In the genomic region with DNA sequence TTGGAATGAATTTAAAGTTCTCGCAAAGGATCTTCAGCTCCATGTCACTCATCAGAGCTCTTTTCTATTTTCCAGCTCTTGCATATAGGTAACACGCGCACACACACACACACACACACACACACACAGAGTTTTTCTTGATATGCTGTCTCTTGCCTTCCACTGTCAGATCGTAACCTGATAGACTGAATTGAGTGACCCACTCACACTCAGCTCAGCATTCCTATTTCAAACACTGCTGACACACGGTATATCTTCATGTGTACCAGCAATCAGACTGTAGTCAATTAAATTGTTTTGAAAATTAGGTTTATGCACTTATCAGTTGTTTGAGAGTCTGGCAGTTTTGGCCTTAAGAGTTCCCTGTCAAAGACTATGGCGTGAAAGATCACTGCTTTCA, we compare ENCODE assay signal across 16 cellular contexts.
DNase-seq lines count a peak whose midpoint lies in the region; ATAC-seq, FAIRE-seq and TF ChIP-seq lines count a peak whose summit lies in the region.
"Had no signal": no experiment of that assay in that cellular context is flagged by ENCODE, and none has a peak within 500 bp of the region (broad histone marks: within the 10 kb centered on the region; RNA-seq: fewer than 3 reads in every experiment).

No MANE protein-coding gene starts in this region.

- FAIRE-seq in kidney (lab: Jason Lieb, UNC): no peak

- no peaks in the 10 kb centered on the region for H4K20me1 ChIP-seq in PC-3 (ENCODE audit: low read length)

- POLR2A ChIA-PET in PC-3 (lab: Charles Lee; ENCODE audit: unreplicated experiment): no interaction called here

- H3K27ac ChIP-seq in PC-3 (ENCODE audit: low read length) (peak overlapping the region; percentile 87), brain microvascular endothelial cell (peak overlapping the region; percentile 95), thoracic aorta (peak overlapping the region; percentile 39 to 77), kidney (ENCODE audit: low read depth in 2 of 2, low read length in 2 of 2) (no peak overlapping the region)

- H3K79me2 ChIP-seq in PC-3 (ENCODE audit: low read length): no peaks in the 10 kb centered on the region

- H3K27me3 ChIP-seq in PC-3 (ENCODE audit: low read length) (no peaks in the 10 kb centered on the region), brain microvascular endothelial cell (replicated peaks) (no peaks in the 10 kb centered on the region), thoracic aorta (replicated peaks; ENCODE audit: insufficient read depth) (no peaks in the 10 kb centered on the region)
- H3K27me3 ChIP-seq: left lung had no signal

- H3K4me2 ChIP-seq in PC-3 (ENCODE audit: low read length): peak overlapping the region; percentile 62; the same call in 1 of the 2 replicates

- H3K27ac Mint-ChIP-seq in mesothelial cell of epicardium: peak overlapping the region; percentile 95
- H3K27ac Mint-ChIP-seq: CD4-positive, CD25-positive, alpha-beta regulatory T cell; stimulated activated naive B cell treated with anti-CD40 and anti-IgM and Interleukin-4, amounts not matched to agents 10 μg/mL and 1 μg/mL and 100 μg/mL, for 72 hours had no signal

- no peak overlapping the region for H3K4me3 Mint-ChIP-seq in mesothelial cell of epicardium
- H3K4me3 Mint-ChIP-seq: CD4-positive, CD25-positive, alpha-beta regulatory T cell; endodermal cell; stimulated activated naive B cell treated with anti-CD40 and anti-IgM and Interleukin-4, amounts not matched to agents 10 μg/mL and 1 μg/mL and 100 μg/mL, for 72 hours had no signal

- H3F3A ChIP-seq in PC-3 (ENCODE audit: low read length, unreplicated experiment): no peaks in the 10 kb centered on the region

- CTCF ChIA-PET in PC-3 (lab: Charles Lee): no interaction called here

- H3K4me1 Mint-ChIP-seq in mesothelial cell of epicardium: peaks cover 93% of the 10 kb centered on the region
- H3K4me1 Mint-ChIP-seq: CD4-positive, CD25-positive, alpha-beta regulatory T cell; stimulated activated naive B cell treated with anti-CD40 and anti-IgM and Interleukin-4, amounts not matched to agents 10 μg/mL and 1 μg/mL and 100 μg/mL, for 72 hours had no signal

- in situ Hi-C loops in brain microvascular endothelial cell (cut with HindIII; ENCODE audit: low pct_ligation_motif_present, low sequenced_read_pairs): no loop called here

- no peak overlapping the region for H2AFZ ChIP-seq in PC-3 (ENCODE audit: low read length)

- no peaks in the 10 kb centered on the region for H3K9me2 ChIP-seq in PC-3 (replicated peaks; ENCODE audit: low read length)

- H3K36me3 Mint-ChIP-seq in mesothelial cell of epicardium: peaks cover 8% of the 10 kb centered on the region
- H3K36me3 Mint-ChIP-seq: CD4-positive, CD25-positive, alpha-beta regulatory T cell; stimulated activated naive B cell treated with anti-CD40 and anti-IgM and Interleukin-4, amounts not matched to agents 10 μg/mL and 1 μg/mL and 100 μg/mL, for 72 hours had no signal

- BruUV-seq in PC-3 (replicated peaks; lab: Mats Ljungman, UMichigan): no TSS peak

- H3K36me3 ChIP-seq in PC-3 (ENCODE audit: low read depth, low read length) (no peaks in the 10 kb centered on the region), brain microvascular endothelial cell (replicated peaks) (no peaks in the 10 kb centered on the region), thoracic aorta (no peaks in the 10 kb centered on the region), kidney (ENCODE audit: control insufficient read depth in 1 of 2, insufficient read depth in 2 of 2, low read length in 2 of 2) (no peaks in the 10 kb centered on the region)
- H3K36me3 ChIP-seq: left lung had no signal

- DNase-seq in PC-3 (no peak), brain microvascular endothelial cell (no peak), mesothelial cell of epicardium (ENCODE audit: low spot score in 2 of 2, unreplicated experiment in 2 of 2) (no peak), thoracic aorta (ENCODE audit: low spot score) (no peak), NCI-H2081 (lab: John Stamatoyannopoulos, UW) (no peak), kidney (no peak), activated gamma-delta T cell treated with Interleukin-2 at 50 U/mL for 16 hours (no peak)
- DNase-seq: CD4-positive, CD25-positive, alpha-beta regulatory T cell; GDM1; NCI-H446 treated with DMSO at 0.1 percent for 48 hours; posterior cingulate gyrus; stimulated activated CD4-positive, alpha-beta T cell treated with anti-CD3 and anti-CD28 coated beads, Interleukin-4, amount 100 ng/mL, for 1 hour; stimulated activated naive B cell treated with anti-CD40 and anti-IgM and Interleukin-4, amounts not matched to agents 10 μg/mL and 1 μg/mL and 100 μg/mL, for 72 hours; T-helper 9 cell had no signal

- H3K4me3 ChIP-seq in PC-3 (ENCODE audit: low read length) (no peak overlapping the region), brain microvascular endothelial cell (ENCODE audit: low read depth, low read length) (no peak overlapping the region), thoracic aorta (no peak overlapping the region), kidney (ENCODE audit: low read length in 2 of 2) (no peak overlapping the region)
- H3K4me3 ChIP-seq: left lung had no signal

- H3K9me3 Mint-ChIP-seq in mesothelial cell of epicardium: no peaks in the 10 kb centered on the region
- H3K9me3 Mint-ChIP-seq: endodermal cell; stimulated activated naive B cell treated with anti-CD40 and anti-IgM and Interleukin-4, amounts not matched to agents 10 μg/mL and 1 μg/mL and 100 μg/mL, for 72 hours had no signal

- no peaks in the 10 kb centered on the region for H3K9me3 ChIP-seq in PC-3 (ENCODE audit: low read length)
- no peaks in the 10 kb centered on the region for H3K9me3 ChIP-seq in thoracic aorta
- H3K9me3 ChIP-seq in kidney (ENCODE audit: control insufficient read depth in 1 of 2, low read length in 2 of 2): no peaks in the 10 kb centered on the region
- H3K9me3 ChIP-seq: left lung had no signal

- ATAC-seq in PC-3 (no peak), thoracic aorta (ENCODE audit: insufficient number of reproducible peaks, low FRiP score, low read depth) (no peak)

- H3K4me1 ChIP-seq in PC-3 (ENCODE audit: insufficient read depth, low read length) (peaks cover 35% of the 10 kb centered on the region), thoracic aorta (ENCODE audit: control insufficient read depth in 1 of 2, low read depth in 2 of 2) (peaks cover 22 to 58% of the 10 kb centered on the region in 2 donors), kidney (ENCODE audit: control insufficient read depth in 1 of 2, insufficient read depth in 1 of 2, low read depth in 1 of 2, low read length in 2 of 2) (peaks cover 23 to 48% of the 10 kb centered on the region in 2 donors)

- H3K9ac ChIP-seq in PC-3 (ENCODE audit: low read length) (no peak overlapping the region), kidney (ENCODE audit: low read length in 2 of 2) (no peak overlapping the region)

- no peak for TF ChIP-seq CTCF in PC-3 (conservative IDR thresholded peaks at IDR 0.05; ENCODE audit: low read depth, low read length)
- no peak for TF ChIP-seq CTCF in brain microvascular endothelial cell (IDR thresholded peaks at IDR 0.05; ENCODE audit: low read depth, low read length, missing control alignments)
- TF ChIP-seq CTCF in mesothelial cell of epicardium (IDR thresholded peaks at IDR 0.05; ENCODE audit: unreplicated experiment): no peak
- TF ChIP-seq CTCF in thoracic aorta (IDR thresholded peaks at IDR 0.05): no peak
- TF ChIP-seq CTCF in kidney (IDR thresholded peaks at IDR 0.05; ENCODE audit: borderline replicate concordance, extremely low read depth, insufficient read depth): no peak

- intact Hi-C loops in PC-3 (cut with micrococcal nuclease): loop anchor here (5.0 kb wide), 1 partner anchor 161 kb away; no protein-coding TSS in a partner anchor
- intact Hi-C loops in kidney (cut with DNase I): no loop called here

- H3K27me3 Mint-ChIP-seq in mesothelial cell of epicardium (ENCODE audit: low read depth): no peaks in the 10 kb centered on the region

Comparison
In these comparisons a context has a peak if more than half of its experiments do, and no peak if none do; other contexts are left out.
1. H3K27ac ChIP-seq: peak in PC-3 (single experiment), brain microvascular endothelial cell (single experiment) and thoracic aorta (2 of 2); none in kidney (0 of 2).